In genomic region chr2:173459363-173459762, GRCh38 we compare ENCODE assay signal across 17 cellular contexts.
"Had no signal": no experiment of that assay in that cellular context is flagged by ENCODE, and none has a peak within 500 bp of the region (broad histone marks: within the 10 kb centered on the region; RNA-seq: fewer than 3 reads in every experiment).

No MANE protein-coding gene starts in this region.

- H3K27ac ChIP-seq: skin epidermis, thoracic aorta, WERI-Rb-1 had no signal

- H3K36me3 Mint-ChIP-seq: natural killer cell treated with Interleukin-12 subunit alpha and Interleukin-12 subunit beta and Interleukin-15 and Interleukin-18, amount 100 ng/mL, for 72 hours had no signal

- H3K9me3 ChIP-seq: mucosa of descending colon, thoracic aorta had no signal

- H3K4me1 Mint-ChIP-seq: activated CD4-positive, alpha-beta T cell treated with anti-CD3 and anti-CD28 coated beads for 36 hours had no signal

- H3K4me3 ChIP-seq: lung, mucosa of descending colon, skin epidermis, thoracic aorta had no signal

- H3K27ac Mint-ChIP-seq: activated CD4-positive, alpha-beta T cell treated with anti-CD3 and anti-CD28 coated beads for 36 hours; activated CD8-positive, alpha-beta T cell treated with anti-CD3 and anti-CD28 coated beads for 36 hours; natural killer cell treated with Interleukin-12 subunit alpha and Interleukin-12 subunit beta and Interleukin-15 and Interleukin-18, amount 100 ng/mL, for 72 hours; stimulated activated naive CD8-positive, alpha-beta T cell treated with anti-CD3 and anti-CD28 coated beads, Interleukin-15, amount 100 ng/mL, for 72 hours had no signal

- ATAC-seq: activated CD4-positive, alpha-beta T cell treated with anti-CD3 and anti-CD28 coated beads for 36 hours; activated CD8-positive, alpha-beta T cell treated with anti-CD3 and anti-CD28 coated beads for 36 hours; mucosa of descending colon; natural killer cell treated with Interleukin-12 subunit alpha and Interleukin-12 subunit beta and Interleukin-15 and Interleukin-18, amount 100 ng/mL, for 72 hours; stimulated activated naive CD8-positive, alpha-beta T cell treated with anti-CD3 and anti-CD28 coated beads, Interleukin-15, amount 100 ng/mL, for 72 hours had no signal

- H3K9me3 Mint-ChIP-seq: activated CD8-positive, alpha-beta T cell treated with anti-CD3 and anti-CD28 coated beads for 36 hours; natural killer cell treated with Interleukin-12 subunit alpha and Interleukin-12 subunit beta and Interleukin-15 and Interleukin-18, amount 100 ng/mL, for 72 hours; stimulated activated naive CD8-positive, alpha-beta T cell treated with anti-CD3 and anti-CD28 coated beads, Interleukin-15, amount 100 ng/mL, for 72 hours had no signal

- H3K4me3 Mint-ChIP-seq: activated CD4-positive, alpha-beta T cell treated with anti-CD3 and anti-CD28 coated beads for 36 hours; activated CD8-positive, alpha-beta T cell treated with anti-CD3 and anti-CD28 coated beads for 36 hours; natural killer cell treated with Interleukin-12 subunit alpha and Interleukin-12 subunit beta and Interleukin-15 and Interleukin-18, amount 100 ng/mL, for 72 hours; stimulated activated naive CD8-positive, alpha-beta T cell treated with anti-CD3 and anti-CD28 coated beads, Interleukin-15, amount 100 ng/mL, for 72 hours had no signal

- H3K36me3 ChIP-seq: thoracic aorta, WERI-Rb-1 had no signal

- DNase-seq: activated CD4-positive, alpha-beta T cell treated with anti-CD3 and anti-CD28 coated beads for 36 hours; activated CD8-positive, alpha-beta memory T cell treated with anti-CD3 and anti-CD28 coated beads, Interleukin-2, amount 50 U/mL, for 4 hours; activated CD8-positive, alpha-beta T cell treated with anti-CD3 and anti-CD28 coated beads for 36 hours; activated naive CD4-positive, alpha-beta T cell; central memory CD4-positive, alpha-beta T cell; cortex of kidney; effector CD8-positive, alpha-beta T cell; hippocampal formation; mucosa of descending colon; stimulated activated CD4-positive, alpha-beta T cell treated with anti-CD3 and anti-CD28 coated beads, Interleukin-4, amount 100 ng/mL, for 4 hours; stimulated activated naive CD8-positive, alpha-beta T cell treated with anti-CD3 and anti-CD28 coated beads, Interleukin-15, amount 100 ng/mL, for 72 hours; T-helper 9 cell; WERI-Rb-1 had no signal
